In the genomic region with DNA sequence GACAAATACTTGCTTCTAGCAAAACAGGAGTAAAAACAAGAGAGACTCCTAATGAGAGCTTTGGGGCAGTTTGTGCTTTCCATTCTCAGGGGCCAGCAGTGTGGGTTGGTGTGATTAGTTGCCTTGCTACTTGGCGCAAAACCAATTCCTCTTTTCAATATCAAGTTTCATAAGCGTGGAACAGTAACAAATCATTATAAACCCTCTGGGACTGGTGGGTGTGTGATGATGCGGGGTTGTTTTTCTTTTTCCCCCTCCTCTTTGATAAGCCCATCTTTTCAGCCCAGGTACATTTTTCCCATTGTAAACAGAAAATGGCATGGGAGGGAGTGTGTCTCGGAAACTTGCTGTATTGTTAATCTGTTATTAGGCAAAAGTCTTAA, we compare ENCODE assay signal across 11 cellular contexts.
DNase-seq lines count a peak whose midpoint lies in the region; ATAC-seq and TF ChIP-seq lines count a peak whose summit lies in the region.
"Had no signal": no experiment of that assay in that cellular context is flagged by ENCODE, and none has a peak within 500 bp of the region (broad histone marks: within the 10 kb centered on the region; RNA-seq: fewer than 3 reads in every experiment).

No MANE protein-coding gene starts in this region.

- H3K4me2 ChIP-seq in mesendoderm (ENCODE audit: low read length): no peak overlapping the region

- no peak overlapping the region for H2AK5ac ChIP-seq in mesendoderm (ENCODE audit: low read length)

- H4K8ac ChIP-seq in mesendoderm (ENCODE audit: low read depth, low read length): no peak overlapping the region

- no peaks in the 10 kb centered on the region for H3K9me3 ChIP-seq in WERI-Rb-1 (ENCODE audit: severe bottlenecking)
- H3K9me3 ChIP-seq: colonic mucosa had no signal

- no peak for ATAC-seq in GM21723 (IDR thresholded peaks at IDR 0.05; ENCODE audit: unreplicated experiment)

- peaks cover 10% of the 10 kb centered on the region for H3K4me1 ChIP-seq in mesendoderm (ENCODE audit: control insufficient read depth, low read depth, low read length)
- H3K4me1 ChIP-seq: colonic mucosa had no signal

- DNase-seq in AG10803 (ENCODE audit: low read depth) (peak; percentile 14), WERI-Rb-1 (no peak), mesendoderm (no peak), middle frontal gyrus (ENCODE audit: extremely low spot score, low spot score) (no peak)
- DNase-seq in activated CD4-positive, alpha-beta T cell treated with anti-CD3 and anti-CD28 coated beads for 48 hours: no peak
- DNase-seq: activated CD4-positive, alpha-beta T cell treated with anti-CD3 and anti-CD28 coated beads, Interleukin-2, amount 10 ng/mL, durations not matched to agents 24 days and 14 days; CD8-positive, alpha-beta memory T cell; colonic mucosa had no signal

- H3K36me3 ChIP-seq in WERI-Rb-1: peaks cover 21% of the 10 kb centered on the region
- H3K36me3 ChIP-seq in mesendoderm (ENCODE audit: control insufficient read depth, insufficient read depth, low read length): no peaks in the 10 kb centered on the region
- H3K36me3 ChIP-seq: colonic mucosa had no signal

- H2BK15ac ChIP-seq in mesendoderm (replicated peaks; ENCODE audit: low read depth): no peak overlapping the region

- H3K27ac ChIP-seq in WERI-Rb-1 (peak overlapping the region; percentile 74), layer of hippocampus (ENCODE audit: low read depth, low read length) (peak overlapping the region; percentile 55), mesendoderm (ENCODE audit: low read depth, low read length) (no peak overlapping the region)
- H3K27ac ChIP-seq: colonic mucosa had no signal

- H3K4me3 Mint-ChIP-seq in IgD-negative memory B cell: peak overlapping the region in 1 of 4 donors; percentile 46
- H3K4me3 Mint-ChIP-seq: activated CD4-positive, alpha-beta T cell treated with anti-CD3 and anti-CD28 coated beads, Interleukin-2, amount 10 ng/mL, durations not matched to agents 24 days and 14 days had no signal

- no peak overlapping the region for H3K4ac ChIP-seq in mesendoderm (ENCODE audit: low read depth, low read length)

- no peak overlapping the region for H4K5ac ChIP-seq in mesendoderm (ENCODE audit: low read length)

- H3K56ac ChIP-seq in mesendoderm (ENCODE audit: low read length): no peak overlapping the region

- no CpG with 5 or more reads among the region's 4 CpGs for WGBS in mesendoderm (ENCODE audit: extremely low coverage, insufficient coverage, low lambda C conversion rate)

- TF ChIP-seq CTCF in AG10803 (conservative IDR thresholded peaks at IDR 0.05; ENCODE audit: low read length) (no peak), WERI-Rb-1 (IDR thresholded peaks at IDR 0.05; ENCODE audit: low read depth, low read length) (no peak)

- H3K79me1 ChIP-seq in mesendoderm (ENCODE audit: low read length): no peaks in the 10 kb centered on the region

- H3K36me3 Mint-ChIP-seq in IgD-negative memory B cell: peaks cover 2% of the 10 kb centered on the region

- H3K4me3 ChIP-seq in AG10803 (ENCODE audit: low read length) (no peak overlapping the region), WERI-Rb-1 (ENCODE audit: low read depth, low read length) (no peak overlapping the region), mesendoderm (ENCODE audit: low read length) (no peak overlapping the region)
- H3K4me3 ChIP-seq: colonic mucosa had no signal

- peak overlapping the region in 2 of 3 donors; percentile 7 to 48 for H3K27ac Mint-ChIP-seq in IgD-negative memory B cell
- H3K27ac Mint-ChIP-seq: activated CD4-positive, alpha-beta T cell treated with anti-CD3 and anti-CD28 coated beads, Interleukin-2, amount 10 ng/mL, durations not matched to agents 24 days and 14 days had no signal

- H3K23ac ChIP-seq in mesendoderm (ENCODE audit: low read length): no peak overlapping the region

- peaks cover 0 to under 1% (median 0%) of the 10 kb centered on the region in 3 donors for H3K9me3 Mint-ChIP-seq in IgD-negative memory B cell
- H3K9me3 Mint-ChIP-seq: activated CD4-positive, alpha-beta T cell treated with anti-CD3 and anti-CD28 coated beads, Interleukin-2, amount 10 ng/mL, durations not matched to agents 24 days and 14 days; CD8-positive, alpha-beta memory T cell had no signal

- H3K79me2 ChIP-seq in mesendoderm (ENCODE audit: control insufficient read depth, insufficient read depth, low read length): no peaks in the 10 kb centered on the region

- no peak overlapping the region for H3K9ac ChIP-seq in mesendoderm (ENCODE audit: low read length)

- H3K27me3 ChIP-seq in WERI-Rb-1 (ENCODE audit: insufficient read depth, low read depth, severe bottlenecking) (no peaks in the 10 kb centered on the region), layer of hippocampus (ENCODE audit: control insufficient read depth, insufficient read depth, low read length) (no peaks in the 10 kb centered on the region), mesendoderm (ENCODE audit: insufficient read depth, low read length, poor library complexity) (no peaks in the 10 kb centered on the region)
- H3K27me3 ChIP-seq: colonic mucosa had no signal

- H3K27me3 Mint-ChIP-seq in IgD-negative memory B cell: no peaks in the 10 kb centered on the region
- H3K27me3 Mint-ChIP-seq: activated CD4-positive, alpha-beta T cell treated with anti-CD3 and anti-CD28 coated beads, Interleukin-2, amount 10 ng/mL, durations not matched to agents 24 days and 14 days; CD8-positive, alpha-beta memory T cell had no signal

- no peak overlapping the region for H2BK5ac ChIP-seq in mesendoderm (ENCODE audit: low read length)

- no peak overlapping the region for H2BK120ac ChIP-seq in mesendoderm (ENCODE audit: low read depth, low read length)

- no peak overlapping the region for H3K18ac ChIP-seq in mesendoderm (ENCODE audit: low read length)

- peaks cover 9 to 21% (median 10%) of the 10 kb centered on the region in 3 donors for H3K4me1 Mint-ChIP-seq in IgD-negative memory B cell
